In the genomic region with DNA sequence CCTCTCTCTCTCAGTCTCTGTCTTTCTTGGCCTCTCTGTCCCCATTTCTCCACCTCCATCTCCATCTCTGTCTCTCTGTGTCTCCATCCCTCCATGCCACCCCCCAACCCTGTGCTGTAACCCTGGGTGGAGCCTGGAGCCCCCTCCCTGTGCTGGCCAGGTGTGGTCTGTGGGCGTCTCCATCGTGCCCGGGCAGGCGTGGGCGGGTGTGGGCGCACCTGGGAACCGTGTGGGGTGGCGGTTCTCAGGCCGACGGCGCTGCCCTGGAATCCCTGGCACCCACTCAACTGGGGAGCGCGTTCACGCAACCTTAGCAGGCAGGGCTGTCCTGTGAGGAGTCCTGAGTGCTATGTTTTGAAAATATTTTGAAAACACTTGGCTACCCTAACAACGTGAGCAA, we compare ENCODE assay signal across 24 cellular contexts. TPM values are rescaled to one million over a fixed set of nuclear protein-coding genes. Genes with fewer than 3 reads are reported as not detected.
DNase-seq lines count a peak whose midpoint lies in the region; ATAC-seq and TF ChIP-seq lines count a peak whose summit lies in the region.
"Had no signal": no experiment of that assay in that cellular context is flagged by ENCODE, and none has a peak within 500 bp of the region (broad histone marks: within the 10 kb centered on the region; RNA-seq: fewer than 3 reads in every experiment).

No MANE protein-coding gene starts in this region.

- H3K4me3 ChIP-seq in HEK293 (ENCODE audit: low read depth, low read length): no peak overlapping the region
- no peak overlapping the region for H3K4me3 ChIP-seq in RWPE2 (ENCODE audit: severe bottlenecking)
- H3K4me3 ChIP-seq in gastrocnemius medialis: no peak overlapping the region
- H3K4me3 ChIP-seq: esophagus squamous epithelium, lung, PC-9, right lobe of liver, uterus had no signal

- no peaks in the 10 kb centered on the region for H3K36me3 ChIP-seq in HEK293 (ENCODE audit: control insufficient read depth in 2 of 2, insufficient read depth in 1 of 2, low read length in 2 of 2)
- H3K36me3 ChIP-seq in RWPE2 (ENCODE audit: low read depth): no peaks in the 10 kb centered on the region
- no peaks in the 10 kb centered on the region for H3K36me3 ChIP-seq in gastrocnemius medialis
- H3K36me3 ChIP-seq: esophagus squamous epithelium, right lobe of liver, uterus had no signal

- H3K27me3 ChIP-seq in RWPE2 (ENCODE audit: insufficient read depth, poor library complexity, severe bottlenecking) (no peaks in the 10 kb centered on the region), gastrocnemius medialis (no peaks in the 10 kb centered on the region)
- H3K27me3 ChIP-seq: right lobe of liver, uterus had no signal

- in situ Hi-C loops in gastrocnemius medialis (cut with MboI; ENCODE audit: low sequenced_read_pairs in 4 of 4): no loop called here

- H3K4me1 ChIP-seq in HEK293 (ENCODE audit: control insufficient read depth, insufficient read depth, low read length): no peaks in the 10 kb centered on the region
- peaks cover 13% of the 10 kb centered on the region for H3K4me1 ChIP-seq in RWPE2 (ENCODE audit: insufficient read depth, poor library complexity, severe bottlenecking)
- H3K4me1 ChIP-seq in gastrocnemius medialis: peaks cover 29 to 62% of the 10 kb centered on the region in 2 donors
- H3K4me1 ChIP-seq: right lobe of liver, uterus had no signal

- POLR2A ChIA-PET in HEK293 (lab: Yijun Ruan, JAX): no interaction called here

- TF ChIP-seq CTCF in HEK293 (tag by site-specific recombination; IDR thresholded peaks at IDR 0.05) (no peak), RWPE2 (IDR thresholded peaks at IDR 0.05; ENCODE audit: poor library complexity, severe bottlenecking) (no peak), gastrocnemius medialis (IDR thresholded peaks at IDR 0.05 in 4 of 5, conservative IDR thresholded peaks at IDR 0.05 in 1 of 5) (no peak)

- no peak for TF ChIP-seq POLR2A in gastrocnemius medialis (IDR thresholded peaks at IDR 0.05)

- CTCF ChIA-PET in HEK293 (lab: Yijun Ruan, JAX): interaction anchor here (0.6 to 1.2 kb wide), 3 partner anchors 11 to 179 kb away, joined by 3 to 6 read pairs (median 5); no protein-coding TSS in a partner anchor

- H3K27ac ChIP-seq in HEK293 (ENCODE audit: extremely low read depth, low read depth, low read length): no peak overlapping the region
- H3K27ac ChIP-seq in RWPE2 (ENCODE audit: poor library complexity, severe bottlenecking): no peak overlapping the region
- peak overlapping the region; percentile 88 to 99 (median 93) for H3K27ac ChIP-seq in gastrocnemius medialis
- H3K27ac ChIP-seq: PC-9, right lobe of liver had no signal

- peak; percentile 60 for DNase-seq in RWPE2 (ENCODE audit: low spot score)
- peak; percentile 49 for DNase-seq in islet precursor cell
- peak in 1 of 2 donors; percentile 19 for DNase-seq in gastrocnemius medialis
- DNase-seq in head of caudate nucleus: no peak
- DNase-seq in H4 (ENCODE audit: low spot score): no peak
- DNase-seq in central memory CD4-positive, alpha-beta T cell: no peak
- DNase-seq: activated CD4-positive, alpha-beta T cell treated with anti-CD3 and anti-CD28 coated beads, Interleukin-2, amount 10 ng/mL, durations not matched to agents 7 days and 5 days; CD4-positive, CD25-positive, alpha-beta regulatory T cell; DMS 273 treated with DMSO at 0.1 percent for 48 hours; effector memory CD4-positive, alpha-beta T cell; esophagus squamous epithelium; HCEC 1CT; MM.1S; NCI-H1436 treated with DMSO at 0.1 percent for 48 hours; NCI-H510A; nucleus accumbens; T-helper 2 cell had no signal

- H3K9me3 ChIP-seq in HEK293 (ENCODE audit: control insufficient read depth, insufficient read depth, low read depth, low read length): no peaks in the 10 kb centered on the region
- no peaks in the 10 kb centered on the region for H3K9me3 ChIP-seq in RWPE2 (ENCODE audit: severe bottlenecking)
- H3K9me3 ChIP-seq in gastrocnemius medialis: no peaks in the 10 kb centered on the region
- H3K9me3 ChIP-seq: esophagus squamous epithelium, right lobe of liver, uterus had no signal

- no peak for ATAC-seq in RWPE2 (ENCODE audit: low read depth)
- ATAC-seq in gastrocnemius medialis: no peak
- ATAC-seq: right lobe of liver had no signal

- intact Hi-C loops in gastrocnemius medialis (cut with DNase I; ENCODE audit: low total_unique reads): no loop called here
- intact Hi-C loops in head of caudate nucleus (cut with DNase I): no loop called here

TF ChIP-seq in HEK293, 187 proteins besides CTCF, POLR2A, EP300 and RAD21:
- TF ChIP-seq EGR2 (tag by site-specific recombination; IDR thresholded peaks at IDR 0.05; ENCODE audit: low read depth): peak; percentile 66
- TF ChIP-seq, protein P1, sequence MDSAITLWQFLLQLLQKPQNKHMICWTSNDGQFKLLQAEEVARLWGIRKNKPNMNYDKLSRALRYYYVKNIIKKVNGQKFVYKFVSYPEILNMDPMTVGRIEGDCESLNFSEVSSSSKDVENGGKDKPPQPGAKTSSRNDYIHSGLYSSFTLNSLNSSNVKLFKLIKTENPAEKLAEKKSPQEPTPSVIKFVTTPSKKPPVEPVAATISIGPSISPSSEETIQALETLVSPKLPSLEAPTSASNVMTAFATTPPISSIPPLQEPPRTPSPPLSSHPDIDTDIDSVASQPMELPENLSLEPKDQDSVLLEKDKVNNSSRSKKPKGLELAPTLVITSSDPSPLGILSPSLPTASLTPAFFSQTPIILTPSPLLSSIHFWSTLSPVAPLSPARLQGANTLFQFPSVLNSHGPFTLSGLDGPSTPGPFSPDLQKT (IDR thresholded peaks at IDR 0.05; ENCODE audit: borderline replicate concordance, low read depth, low read length): no peak
- TF ChIP-seq ZSCAN30 (tag by site-specific recombination; IDR thresholded peaks at IDR 0.05): no peak
- TF ChIP-seq PRDM1 (tag by site-specific recombination; IDR thresholded peaks at IDR 0.05): no peak
- TF ChIP-seq ZNF623 (tag by site-specific recombination; IDR thresholded peaks at IDR 0.05): no peak
- no peak for TF ChIP-seq ZNF473 (tag by site-specific recombination; IDR thresholded peaks at IDR 0.05)
- TF ChIP-seq ZNF596 (tag by site-specific recombination; IDR thresholded peaks at IDR 0.05): no peak
- peak; percentile 93 for TF ChIP-seq KLF1 (tag by site-specific recombination; IDR thresholded peaks at IDR 0.05)
- TF ChIP-seq, protein P2, sequence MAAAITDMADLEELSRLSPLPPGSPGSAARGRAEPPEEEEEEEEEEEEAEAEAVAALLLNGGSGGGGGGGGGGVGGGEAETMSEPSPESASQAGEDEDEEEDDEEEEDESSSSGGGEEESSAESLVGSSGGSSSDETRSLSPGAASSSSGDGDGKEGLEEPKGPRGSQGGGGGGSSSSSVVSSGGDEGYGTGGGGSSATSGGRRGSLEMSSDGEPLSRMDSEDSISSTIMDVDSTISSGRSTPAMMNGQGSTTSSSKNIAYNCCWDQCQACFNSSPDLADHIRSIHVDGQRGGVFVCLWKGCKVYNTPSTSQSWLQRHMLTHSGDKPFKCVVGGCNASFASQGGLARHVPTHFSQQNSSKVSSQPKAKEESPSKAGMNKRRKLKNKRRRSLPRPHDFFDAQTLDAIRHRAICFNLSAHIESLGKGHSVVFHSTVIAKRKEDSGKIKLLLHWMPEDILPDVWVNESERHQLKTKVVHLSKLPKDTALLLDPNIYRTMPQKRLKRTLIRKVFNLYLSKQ (tag by site-specific recombination; IDR thresholded peaks at IDR 0.05; ENCODE audit: borderline replicate concordance): no peak
- TF ChIP-seq ZSCAN23 (tag by site-specific recombination; IDR thresholded peaks at IDR 0.05): no peak
- no peak for TF ChIP-seq ZNF76 (tag by site-specific recombination; IDR thresholded peaks at IDR 0.05; ENCODE audit: borderline replicate concordance, low read depth)
- TF ChIP-seq ZNF521 (tag by site-specific recombination; IDR thresholded peaks at IDR 0.05): no peak
- peak; percentile 70 for TF ChIP-seq ZFHX2 (tag by site-specific recombination; conservative IDR thresholded peaks at IDR 0.05)
- no peak for TF ChIP-seq ZNF354C (tag by site-specific recombination; IDR thresholded peaks at IDR 0.05; ENCODE audit: borderline replicate concordance, low read depth)
- TF ChIP-seq, protein P3, sequence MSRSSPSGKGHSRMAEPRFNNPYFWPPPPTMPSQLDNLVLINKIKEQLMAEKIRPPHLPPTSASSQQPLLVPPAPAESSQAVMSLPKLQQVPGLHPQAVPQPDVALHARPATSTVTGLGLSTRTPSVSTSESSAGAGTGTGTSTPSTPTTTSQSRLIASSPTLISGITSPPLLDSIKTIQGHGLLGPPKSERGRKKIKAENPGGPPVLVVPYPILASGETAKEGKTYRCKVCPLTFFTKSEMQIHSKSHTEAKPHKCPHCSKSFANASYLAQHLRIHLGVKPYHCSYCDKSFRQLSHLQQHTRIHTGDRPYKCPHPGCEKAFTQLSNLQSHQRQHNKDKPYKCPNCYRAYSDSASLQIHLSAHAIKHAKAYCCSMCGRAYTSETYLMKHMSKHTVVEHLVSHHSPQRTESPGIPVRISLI (tag by site-specific recombination; IDR thresholded peaks at IDR 0.05): no peak
- no peak for TF ChIP-seq KLF8 (tag by site-specific recombination; IDR thresholded peaks at IDR 0.05)
- no peak for TF ChIP-seq ZNF140 (tag by site-specific recombination; IDR thresholded peaks at IDR 0.05)

RNA-seq across cellular contexts. Expression of a gene that starts 4.6 kb away (rescaled TPM):
- total RNA-seq in gastrocnemius medialis: 1,000 to 10,000 TPM; 1,260 to 3,441 (median 1,835) TPM
- not detected in 2 replicates for total RNA-seq in H4 (2014; rRNA removed; shearing (Covaris generic))
- total RNA-seq: PC-9, SK-MEL-5 had no signal

RNA-seq across cellular contexts. Expression of a gene that starts 23.0 kb away (rescaled TPM):
- 100 to 1,000 TPM; 128 to 243 (median 187) TPM for total RNA-seq in gastrocnemius medialis
- 271 and 398 TPM in 2 replicates for total RNA-seq in H4 (2014; rRNA removed; shearing (Covaris generic))

RNA-seq across cellular contexts. Expression of a gene that starts 32.4 kb away (rescaled TPM):
- 1 to 10 TPM in 2 of 4 donors, under 1 TPM in 2; 0.16 to 2.3 (median 1.0) TPM for total RNA-seq in gastrocnemius medialis
- not detected in 2 replicates for total RNA-seq in H4 (2014; rRNA removed; shearing (Covaris generic))
- total RNA-seq: CD4-positive, CD25-positive, alpha-beta regulatory T cell; esophagus squamous epithelium; lung; PC-9; right lobe of liver; SK-MEL-5; subcutaneous adipose tissue; uterus had no signal

Comparison
In these comparisons a context has a peak if more than half of its experiments do, and no peak if none do; other contexts are left out.
1. H3K27ac ChIP-seq: peak in gastrocnemius medialis (4 of 4); none in HEK293 (single experiment) and RWPE2 (single experiment).
2. DNase-seq: peak in RWPE2 (single experiment) and islet precursor cell (single experiment); none in head of caudate nucleus (0 of 42), H4 (single experiment) and central memory CD4-positive, alpha-beta T cell (single experiment).
3. RNA of a gene that starts 4.6 kb away (total RNA-seq): 1,260 to 3,441 TPM in gastrocnemius medialis; not detected in H4; every median in the first group is over 1,000 times any median in the second.